Comparison of ENCODE assay signal across 9 cellular contexts in genomic region chr16:75065149-75065807, GRCh38. TPM values are rescaled to one million over a fixed set of nuclear protein-coding genes. Genes with fewer than 3 reads are reported as not detected.
DNase-seq lines count a peak whose midpoint lies in the region; TF ChIP-seq lines count a peak whose summit lies in the region.
"Had no signal": no experiment of that assay in that cellular context is flagged by ENCODE, and none has a peak within 500 bp of the region (broad histone marks: within the 10 kb centered on the region; RNA-seq: fewer than 3 reads in every experiment).

No MANE protein-coding gene starts in this region.

- H3K9me3 Mint-ChIP-seq in activated T-helper 1 cell treated with anti-CD3 and anti-CD28 coated beads, Interleukin-12 subunit alpha, Interleukin-12 subunit beta, Interleukin-2, Interleukin-4 antibody, amounts not matched to agents 30 ng/mL and 10 ng/mL and 1 ng/mL, durations not matched to agents 14 hours and 24 hours and 36 hours, result no peaks in the 10 kb centered on the region

- H3K4me3 ChIP-seq in muscle layer of duodenum (ENCODE audit: low read depth in 1 of 2, low read length in 2 of 2) (no peak overlapping the region), uterus (no peak overlapping the region), tibial nerve (no peak overlapping the region)
- H3K4me3 ChIP-seq: SJSA1 had no signal

- intact Hi-C loops in activated T-helper 1 cell treated with anti-CD3 and anti-CD28 coated beads, Interleukin-12 subunit alpha, Interleukin-12 subunit beta, Interleukin-2, Interleukin-4 antibody, amounts not matched to agents 30 ng/mL and 10 ng/mL and 1 ng/mL, durations not matched to agents 14 hours and 24 hours and 36 hours (cut with micrococcal nuclease), result loop anchor here (1.0 to 2.0 kb wide), 3 partner anchors 10 to 65 kb away; no protein-coding TSS in a partner anchor
- intact Hi-C loops in uterus (cut with DNase I; ENCODE audit: low total_unique reads), result no loop called here

- TF ChIP-seq POLR2A in uterus (IDR thresholded peaks at IDR 0.05), result no peak
- no peak for TF ChIP-seq POLR2A in tibial nerve (IDR thresholded peaks at IDR 0.05)

- peaks cover 15 to 36% of the 10 kb centered on the region in 2 donors for H3K4me1 ChIP-seq in muscle layer of duodenum (ENCODE audit: control insufficient read depth in 1 of 2, insufficient read depth in 2 of 2, low read length in 2 of 2)
- H3K4me1 ChIP-seq in uterus, result peaks cover 0 to 6% of the 10 kb centered on the region in 2 donors
- H3K4me1 ChIP-seq in tibial nerve, result peaks cover 0 to 24% (median 0%) of the 10 kb centered on the region in 4 donors

- H3K36me3 ChIP-seq in muscle layer of duodenum (ENCODE audit: control insufficient read depth in 1 of 2, insufficient read depth in 2 of 2, low read length in 2 of 2) (no peaks in the 10 kb centered on the region), uterus (no peaks in the 10 kb centered on the region), tibial nerve (no peaks in the 10 kb centered on the region)
- H3K36me3 ChIP-seq: SJSA1 had no signal

- no peak for TF ChIP-seq EP300 in tibial nerve (IDR thresholded peaks at IDR 0.05)

- TF ChIP-seq CTCF in uterus (IDR thresholded peaks at IDR 0.05) (no peak), tibial nerve (IDR thresholded peaks at IDR 0.05) (no peak)

- DNase-seq in activated naive CD4-positive, alpha-beta T cell treated with Interleukin-2 at 50 U/mL for 16 hours, result peak; percentile 26
- DNase-seq in activated naive CD4-positive, alpha-beta T cell treated with anti-CD3 and anti-CD28 coated beads, Interleukin-2, amount 50 U/mL, for 16 hours, result no peak
- DNase-seq in activated T-helper 1 cell treated with anti-CD3 and anti-CD28 coated beads, Interleukin-12 subunit alpha, Interleukin-12 subunit beta, Interleukin-2, Interleukin-4 antibody, amounts not matched to agents 30 ng/mL and 10 ng/mL and 1 ng/mL, durations not matched to agents 14 hours and 24 hours and 36 hours (ENCODE audit: low spot score), result peak; percentile 32
- no peak for DNase-seq in uterus
- DNase-seq in HPDE6-E6E7 (ENCODE audit: extremely low spot score), result no peak
- DNase-seq in NCI-H345 treated with DMSO at 0.1 percent for 48 hours (lab: John Stamatoyannopoulos, UW; ENCODE audit: unreplicated experiment), result no peak
- no peak for DNase-seq in tibial nerve (ENCODE audit: low spot score in 2 of 2)

- peak overlapping the region; percentile 85 for H3K27ac Mint-ChIP-seq in activated T-helper 1 cell treated with anti-CD3 and anti-CD28 coated beads, Interleukin-12 subunit alpha, Interleukin-12 subunit beta, Interleukin-2, Interleukin-4 antibody, amounts not matched to agents 30 ng/mL and 10 ng/mL and 1 ng/mL, durations not matched to agents 14 hours and 24 hours and 36 hours

- H3K36me3 Mint-ChIP-seq in activated T-helper 1 cell treated with anti-CD3 and anti-CD28 coated beads, Interleukin-12 subunit alpha, Interleukin-12 subunit beta, Interleukin-2, Interleukin-4 antibody, amounts not matched to agents 30 ng/mL and 10 ng/mL and 1 ng/mL, durations not matched to agents 14 hours and 24 hours and 36 hours (ENCODE audit: low read depth), result peaks cover 18% of the 10 kb centered on the region

- H3K27ac ChIP-seq in muscle layer of duodenum (ENCODE audit: low read length), result peak overlapping the region; percentile 36
- peak overlapping the region; percentile 8 to 38 for H3K27ac ChIP-seq in uterus
- H3K27ac ChIP-seq in tibial nerve, result peak overlapping the region in 1 of 4 donors; percentile 57
- H3K27ac ChIP-seq: SJSA1 had no signal

- H3K4me1 Mint-ChIP-seq in activated T-helper 1 cell treated with anti-CD3 and anti-CD28 coated beads, Interleukin-12 subunit alpha, Interleukin-12 subunit beta, Interleukin-2, Interleukin-4 antibody, amounts not matched to agents 30 ng/mL and 10 ng/mL and 1 ng/mL, durations not matched to agents 14 hours and 24 hours and 36 hours (ENCODE audit: low read depth), result peaks cover 86% of the 10 kb centered on the region

- no peaks in the 10 kb centered on the region for H3K27me3 Mint-ChIP-seq in activated T-helper 1 cell treated with anti-CD3 and anti-CD28 coated beads, Interleukin-12 subunit alpha, Interleukin-12 subunit beta, Interleukin-2, Interleukin-4 antibody, amounts not matched to agents 30 ng/mL and 10 ng/mL and 1 ng/mL, durations not matched to agents 14 hours and 24 hours and 36 hours (ENCODE audit: insufficient read depth)

- H3K4me3 Mint-ChIP-seq in activated T-helper 1 cell treated with anti-CD3 and anti-CD28 coated beads, Interleukin-12 subunit alpha, Interleukin-12 subunit beta, Interleukin-2, Interleukin-4 antibody, amounts not matched to agents 30 ng/mL and 10 ng/mL and 1 ng/mL, durations not matched to agents 14 hours and 24 hours and 36 hours, result peak overlapping the region; percentile 70

- H3K27me3 ChIP-seq in muscle layer of duodenum (ENCODE audit: low read depth, low read length) (no peaks in the 10 kb centered on the region), uterus (no peaks in the 10 kb centered on the region), tibial nerve (no peaks in the 10 kb centered on the region)
- H3K27me3 ChIP-seq: SJSA1 had no signal

- H3K9me3 ChIP-seq in muscle layer of duodenum (ENCODE audit: control insufficient read depth in 1 of 2, low read length in 2 of 2) (no peaks in the 10 kb centered on the region), uterus (no peaks in the 10 kb centered on the region), tibial nerve (no peaks in the 10 kb centered on the region)
- H3K9me3 ChIP-seq: SJSA1 had no signal

- 77 to 79% methylated on average over 13 of the region's 13 CpGs for WGBS in tibial nerve, 2 donors

RNA-seq across cellular contexts. Expression of gene LDHD, which starts 51.3 kb away (rescaled TPM):
- total RNA-seq in activated T-helper 1 cell treated with anti-CD3 and anti-CD28 coated beads, Interleukin-12 subunit alpha, Interleukin-12 subunit beta, Interleukin-2, Interleukin-4 antibody, amounts not matched to agents 30 ng/mL and 10 ng/mL and 1 ng/mL, durations not matched to agents 14 hours and 24 hours and 36 hours, result 0.20 and 0.26 TPM in 2 replicates
- 1 to 10 TPM; 1.3 to 5.7 (median 3.3) TPM for total RNA-seq in uterus
- total RNA-seq in tibial nerve, result 10 to 100 TPM; 20.1 to 48.7 (median 27.7) TPM

Comparison
In these comparisons a context has a peak if more than half of its experiments do, and no peak if none do; other contexts are left out.
1. DNase-seq: peak in activated naive CD4-positive, alpha-beta T cell treated with Interleukin-2 at 50 U/mL for 16 hours (single experiment) and activated T-helper 1 cell treated with anti-CD3 and anti-CD28 coated beads, Interleukin-12 subunit alpha, Interleukin-12 subunit beta, Interleukin-2, Interleukin-4 antibody, amounts not matched to agents 30 ng/mL and 10 ng/mL and 1 ng/mL, durations not matched to agents 14 hours and 24 hours and 36 hours (single experiment); none in activated naive CD4-positive, alpha-beta T cell treated with anti-CD3 and anti-CD28 coated beads, Interleukin-2, amount 50 U/mL, for 16 hours (single experiment), uterus (0 of 2), HPDE6-E6E7 (single experiment), NCI-H345 treated with DMSO at 0.1 percent for 48 hours (single experiment) and tibial nerve (0 of 2).